ENCODE assay signal across 8 cellular contexts in the genomic region with DNA sequence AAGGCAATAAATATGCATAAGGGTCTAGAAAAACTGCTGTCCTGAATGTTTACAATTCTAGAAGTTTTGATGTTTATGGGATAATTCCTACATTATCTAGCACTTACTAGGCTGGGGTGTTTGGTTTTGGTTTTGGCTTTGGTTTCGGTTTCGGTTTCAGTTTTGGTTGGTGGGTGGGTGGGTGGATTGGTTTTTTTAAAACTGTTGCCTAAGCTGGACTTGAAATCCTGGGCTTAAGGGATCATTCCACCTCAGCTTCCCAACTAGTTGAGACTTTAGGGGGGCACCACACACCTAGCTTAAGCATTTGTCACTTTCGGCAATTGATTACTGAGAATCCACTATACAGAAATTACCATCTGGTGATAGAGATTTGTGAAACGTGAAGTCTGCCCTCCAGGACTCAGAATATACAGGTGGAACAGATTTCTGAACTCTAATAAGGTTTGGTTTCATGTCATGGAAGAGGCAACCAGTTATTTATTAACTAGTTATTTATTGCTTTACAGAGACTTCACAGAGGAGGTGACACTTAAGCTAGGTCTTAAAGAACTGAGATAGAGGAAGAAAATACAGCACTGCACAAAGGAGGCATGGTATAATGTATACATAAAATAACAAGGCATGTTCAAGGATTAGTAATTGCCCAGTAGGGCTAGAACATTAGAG.
DNase-seq lines count a peak whose midpoint lies in the region; ATAC-seq and TF ChIP-seq lines count a peak whose summit lies in the region.

No MANE protein-coding gene starts in this region.

- H3K4me1 Mint-ChIP-seq in effector memory CD8-positive, alpha-beta T cell (ENCODE audit: low read depth in 2 of 2), result peaks cover 14 to 22% of the 10 kb centered on the region in 2 donors
- peaks cover 2% of the 10 kb centered on the region for H3K4me1 Mint-ChIP-seq in endodermal cell

- peaks cover 10% of the 10 kb centered on the region for H3K36me3 Mint-ChIP-seq in effector memory CD8-positive, alpha-beta T cell (ENCODE audit: insufficient read depth)
- H3K36me3 Mint-ChIP-seq in endodermal cell (ENCODE audit: low read depth), result peaks cover 53% of the 10 kb centered on the region

- H3K36me3 ChIP-seq in endodermal cell (ENCODE audit: control insufficient read depth, insufficient read depth, low read length), result peaks cover 46% of the 10 kb centered on the region

- no peak for TF ChIP-seq POLR2A in NB4 (IDR thresholded peaks at IDR 0.05; ENCODE audit: extremely low read depth, insufficient read length)

- 80 to 93% methylated on average over 2 to 3 of the region's 4 CpGs for WGBS in endodermal cell (ENCODE audit: insufficient coverage in 1 of 2, insufficient read length in 1 of 2), 2 experiments

- no peaks in the 10 kb centered on the region for H3K27me3 ChIP-seq in endodermal cell (ENCODE audit: control insufficient read depth, insufficient read depth, low read length, poor library complexity, severe bottlenecking)

- H3K27ac ChIP-seq in endodermal cell (ENCODE audit: low read depth, low read length), result no peak overlapping the region

- ATAC-seq in effector memory CD8-positive, alpha-beta T cell (replicated peaks), result peak; percentile 47

- TF ChIP-seq CTCF in NB4 (IDR thresholded peaks at IDR 0.05; ENCODE audit: low read depth, low read length) (no peak), endodermal cell (conservative IDR thresholded peaks at IDR 0.05) (no peak)

- peak overlapping the region; percentile 32 to 84 for H3K27ac Mint-ChIP-seq in effector memory CD8-positive, alpha-beta T cell
- H3K27ac Mint-ChIP-seq in endodermal cell, result no peak overlapping the region

- DNase-seq in NK-92 treated with Interleukin-12 subunit alpha and Interleukin-12 subunit beta, amount 100 ng/mL, for 24 hours (lab: John Stamatoyannopoulos, UW), result peak; percentile 6
- DNase-seq in NK-92 (lab: John Stamatoyannopoulos, UW; ENCODE audit: unreplicated experiment) (no peak), NB4 (ENCODE audit: low read depth) (peak; percentile 37), endodermal cell (no peak), activated gamma-delta T cell (lab: John Stamatoyannopoulos, UW) (no peak), HCEC 1CT (no peak)
- peak; percentile 6 to 9 (median 9) for DNase-seq in effector memory CD8-positive, alpha-beta T cell
- peak; percentile 8 to 14 for DNase-seq in stimulated activated CD8-positive, alpha-beta memory T cell treated with anti-CD3 and anti-CD28 coated beads, Interleukin-4, amount 100 ng/mL, for 4 hours (ENCODE audit: low read depth in 2 of 2, low spot score in 1 of 2)

- no peak overlapping the region for H3K4me3 ChIP-seq in NB4 (ENCODE audit: low read depth, low read length)
- no peak overlapping the region for H3K4me3 ChIP-seq in endodermal cell (ENCODE audit: low read length)

- H3K27me3 Mint-ChIP-seq in effector memory CD8-positive, alpha-beta T cell, result no peaks in the 10 kb centered on the region
- no peaks in the 10 kb centered on the region for H3K27me3 Mint-ChIP-seq in endodermal cell (ENCODE audit: insufficient read depth)

- peaks cover 17% of the 10 kb centered on the region for H3K9me3 ChIP-seq in endodermal cell (ENCODE audit: control insufficient read depth, low read length)

- H3K4me1 ChIP-seq in endodermal cell (ENCODE audit: control insufficient read depth, insufficient read depth, low read length), result no peaks in the 10 kb centered on the region

- no peaks in the 10 kb centered on the region for H3K9me3 Mint-ChIP-seq in effector memory CD8-positive, alpha-beta T cell
- H3K9me3 Mint-ChIP-seq in endodermal cell, result peaks cover 9% of the 10 kb centered on the region

- peak overlapping the region; percentile 42 to 65 for H3K4me3 Mint-ChIP-seq in effector memory CD8-positive, alpha-beta T cell
- no peak overlapping the region for H3K4me3 Mint-ChIP-seq in endodermal cell

- no peak overlapping the region for H3K9ac ChIP-seq in endodermal cell (ENCODE audit: extremely low read depth, low read length, poor library complexity, severe bottlenecking)

Comparison
In these comparisons a context has a peak if more than half of its experiments do, and no peak if none do; other contexts are left out.
1. DNase-seq: peak in NK-92 treated with Interleukin-12 subunit alpha and Interleukin-12 subunit beta, amount 100 ng/mL, for 24 hours (single experiment), NB4 (single experiment), effector memory CD8-positive, alpha-beta T cell (3 of 3) and stimulated activated CD8-positive, alpha-beta memory T cell treated with anti-CD3 and anti-CD28 coated beads, Interleukin-4, amount 100 ng/mL, for 4 hours (2 of 2); none in NK-92 (single experiment), endodermal cell (single experiment), activated gamma-delta T cell (single experiment) and HCEC 1CT (single experiment).